In the genomic region with DNA sequence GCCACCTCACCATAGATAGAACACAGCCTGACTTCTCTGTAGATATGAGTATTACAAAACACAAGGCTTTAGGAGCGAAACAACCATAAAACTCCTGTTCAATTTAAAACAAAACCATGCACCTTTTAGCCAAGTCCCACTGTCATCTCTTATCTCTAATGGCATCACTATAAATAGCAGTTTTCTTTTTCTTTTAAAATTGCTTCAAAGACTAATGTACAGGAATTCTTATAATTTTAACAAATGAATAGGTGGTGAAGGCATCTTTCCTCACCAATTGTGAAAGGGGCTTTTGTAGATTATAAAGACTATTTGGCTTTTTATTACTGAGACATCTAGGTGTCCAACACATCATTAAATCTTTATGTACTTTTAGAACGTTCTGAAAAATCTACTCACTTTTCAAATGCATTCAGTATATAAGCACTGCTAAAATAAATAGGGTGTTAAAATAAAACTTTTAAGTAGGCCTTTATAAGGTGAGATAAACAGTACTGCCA, we compare ENCODE assay signal across 3 cellular contexts.
"Had no signal": no experiment of that assay in that cellular context is flagged by ENCODE, and none has a peak within 500 bp of the region (broad histone marks: within the 10 kb centered on the region; RNA-seq: fewer than 3 reads in every experiment).

No MANE protein-coding gene starts in this region.

- ATAC-seq: GM12878 had no signal

- H3K4me3 ChIP-seq: GM12878 had no signal

- DNase-seq: GDM1, GF-D8 had no signal
